In genomic region chr3:111156506-111156905, GRCh38 we compare ENCODE assay signal across 1 cellular context.
TF ChIP-seq lines count a peak whose summit lies in the region.

No MANE protein-coding gene starts in this region.

TF ChIP-seq in GM23338, 12 proteins besides CTCF, POLR2A, EP300 and RAD21 (continued from another document):
- TF ChIP-seq ETS1 (IDR thresholded peaks at IDR 0.05) (no peak), ZNF331 (CRISPR knock-in tag; IDR thresholded peaks at IDR 0.05; ENCODE audit: low read depth) (no peak), ZNF114 (CRISPR knock-in tag; IDR thresholded peaks at IDR 0.05) (no peak), JUNB (IDR thresholded peaks at IDR 0.05; ENCODE audit: unreplicated experiment) (no peak), STAT1 (IDR thresholded peaks at IDR 0.05; ENCODE audit: unreplicated experiment) (no peak), ZNF462 (CRISPR knock-in tag; IDR thresholded peaks at IDR 0.05) (no peak)
